ENCODE assay signal across 20 cellular contexts in the genomic region with DNA sequence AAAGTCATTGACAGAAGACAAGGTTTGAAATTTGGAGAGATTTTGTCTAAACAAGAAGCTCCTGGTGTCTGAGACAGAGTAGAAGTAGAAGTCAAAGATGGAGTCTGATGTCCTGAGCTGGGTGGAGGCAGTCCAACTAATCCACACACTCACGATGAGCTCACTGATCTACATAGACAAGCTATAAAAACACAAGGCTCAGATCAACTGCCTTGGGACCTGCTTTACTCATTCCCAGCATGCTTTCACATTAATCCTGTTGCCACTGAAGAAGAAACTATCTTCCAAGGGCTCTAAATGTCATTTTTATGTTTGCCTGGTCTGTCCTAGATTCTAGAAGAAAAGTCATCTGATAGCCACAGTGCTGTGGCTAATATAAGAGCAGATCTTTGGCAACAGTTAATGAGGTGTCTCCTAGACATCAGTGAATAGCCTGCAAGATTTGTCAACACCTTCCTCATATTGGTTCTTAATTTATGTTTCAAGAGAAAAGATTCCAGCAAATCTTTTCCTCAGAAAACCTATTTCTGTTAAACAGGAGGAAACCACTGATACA.
DNase-seq lines count a peak whose midpoint lies in the region; ATAC-seq and TF ChIP-seq lines count a peak whose summit lies in the region.
"Had no signal": no experiment of that assay in that cellular context is flagged by ENCODE, and none has a peak within 500 bp of the region (broad histone marks: within the 10 kb centered on the region; RNA-seq: fewer than 3 reads in every experiment).

No MANE protein-coding gene starts in this region.

- H3K36me3 ChIP-seq in BJ (ENCODE audit: control insufficient read depth, insufficient read depth, low read length) (no peaks in the 10 kb centered on the region), fibroblast of lung (ENCODE audit: control insufficient read depth, insufficient read depth, low read length) (no peaks in the 10 kb centered on the region), right lobe of liver (no peaks in the 10 kb centered on the region), adrenal gland (replicated peaks in 1 of 2) (no peaks in the 10 kb centered on the region)
- H3K36me3 ChIP-seq: esophagus squamous epithelium, HAP-1 had no signal

- no peaks in the 10 kb centered on the region for H3K79me2 ChIP-seq in fibroblast of lung (ENCODE audit: control insufficient read depth, insufficient read depth, low read length)

- no peaks in the 10 kb centered on the region for H3K36me3 Mint-ChIP-seq in nephron progenitor cell (ENCODE audit: low read depth)
- no peaks in the 10 kb centered on the region for H3K36me3 Mint-ChIP-seq in progenitor cell of endocrine pancreas (ENCODE audit: insufficient read depth)
- H3K36me3 Mint-ChIP-seq: natural killer cell had no signal

- H2AFZ ChIP-seq in fibroblast of lung (ENCODE audit: low read length) = no peak overlapping the region

- TF ChIP-seq CTCF in BJ (IDR thresholded peaks at IDR 0.05; ENCODE audit: insufficient read depth, low read depth, low read length) (no peak), fibroblast of lung (conservative IDR thresholded peaks at IDR 0.05 in 1 of 2, IDR thresholded peaks at IDR 0.05 in 1 of 2; ENCODE audit: low read depth in 1 of 2, low read length in 2 of 2) (no peak), nephron progenitor cell (IDR thresholded peaks at IDR 0.05) (no peak), progenitor cell of endocrine pancreas (IDR thresholded peaks at IDR 0.05; ENCODE audit: unreplicated experiment) (no peak), right lobe of liver (IDR thresholded peaks at IDR 0.05) (no peak), adrenal gland (IDR thresholded peaks at IDR 0.05) (no peak)

- H3K4me3 ChIP-seq in BJ (ENCODE audit: low read depth, low read length) (no peak overlapping the region), fibroblast of lung (replicated peaks in 1 of 4; ENCODE audit: control extremely low read depth in 1 of 4, insufficient read depth in 1 of 4, low read depth in 3 of 4, low read length in 4 of 4) (no peak overlapping the region), right lobe of liver (no peak overlapping the region), adrenal gland (no peak overlapping the region)
- H3K4me3 ChIP-seq: body of pancreas, dorsolateral prefrontal cortex, esophagus squamous epithelium, HAP-1, testis had no signal

- no peak overlapping the region for H3K9ac ChIP-seq in fibroblast of lung (ENCODE audit: insufficient read depth, low read length)

- H3K9me3 Mint-ChIP-seq in nephron progenitor cell (no peaks in the 10 kb centered on the region), progenitor cell of endocrine pancreas (ENCODE audit: low read depth) (no peaks in the 10 kb centered on the region)

- POLR2A ChIA-PET in BJ (lab: Charles Lee) = interaction anchor here (0.6 kb wide), 1 partner anchor 1839 kb away, joined by 4 read pairs; no protein-coding TSS in a partner anchor

- H3K9me3 ChIP-seq in fibroblast of lung (ENCODE audit: control insufficient read depth, insufficient read depth, low read depth, low read length) = no peaks in the 10 kb centered on the region
- no peaks in the 10 kb centered on the region for H3K9me3 ChIP-seq in right lobe of liver
- no peaks in the 10 kb centered on the region for H3K9me3 ChIP-seq in adrenal gland (replicated peaks in 1 of 3)
- H3K9me3 ChIP-seq: body of pancreas, esophagus squamous epithelium, HAP-1, testis had no signal

- no peaks in the 10 kb centered on the region for H4K20me1 ChIP-seq in fibroblast of lung (ENCODE audit: control insufficient read depth, extremely low read depth, insufficient read depth, low read length)

- TF ChIP-seq POLR2A in right lobe of liver (IDR thresholded peaks at IDR 0.05) = no peak
- no peak for TF ChIP-seq POLR2A in adrenal gland (IDR thresholded peaks at IDR 0.05)

- no peak overlapping the region for H3K4me2 ChIP-seq in fibroblast of lung (ENCODE audit: extremely low read depth, insufficient read depth, low read length)

- H3K27me3 ChIP-seq in BJ (ENCODE audit: control insufficient read depth, insufficient read depth, low read length) = no peaks in the 10 kb centered on the region
- H3K27me3 ChIP-seq in fibroblast of lung (ENCODE audit: control insufficient read depth, insufficient read depth, low read length) = no peaks in the 10 kb centered on the region
- H3K27me3 ChIP-seq in right lobe of liver = no peaks in the 10 kb centered on the region
- no peaks in the 10 kb centered on the region for H3K27me3 ChIP-seq in adrenal gland
- H3K27me3 ChIP-seq: body of pancreas, dorsolateral prefrontal cortex, esophagus squamous epithelium, testis had no signal

- intact Hi-C loops in right lobe of liver (cut with DNase I) (no loop called here), adrenal gland (cut with DNase I) (no loop called here)

- no peak overlapping the region for H3K27ac ChIP-seq in fibroblast of lung (ENCODE audit: insufficient read depth, low read length)
- no peak overlapping the region for H3K27ac ChIP-seq in right lobe of liver
- no peak overlapping the region for H3K27ac ChIP-seq in adrenal gland
- H3K27ac ChIP-seq: body of pancreas, dorsolateral prefrontal cortex, esophagus squamous epithelium, testis had no signal

- H3K4me3 Mint-ChIP-seq in nephron progenitor cell (no peak overlapping the region), progenitor cell of endocrine pancreas (ENCODE audit: low read depth) (no peak overlapping the region)
- H3K4me3 Mint-ChIP-seq: natural killer cell had no signal

- H3K4me1 Mint-ChIP-seq in nephron progenitor cell (peaks cover 38% of the 10 kb centered on the region), progenitor cell of endocrine pancreas (ENCODE audit: low read depth) (peaks cover 3% of the 10 kb centered on the region)
- H3K4me1 Mint-ChIP-seq: natural killer cell had no signal

- H3K27ac Mint-ChIP-seq in nephron progenitor cell = peak overlapping the region; percentile 60
- no peak overlapping the region for H3K27ac Mint-ChIP-seq in progenitor cell of endocrine pancreas
- H3K27ac Mint-ChIP-seq: natural killer cell had no signal

- CTCF ChIA-PET in BJ (lab: Yijun Ruan, JAX) = interaction anchor here (1.3 kb wide), 1 partner anchor 31 kb away, joined by 4 read pairs; no protein-coding TSS in a partner anchor

- WGBS in right lobe of liver (ENCODE audit: insufficient coverage, low coverage, low lambda C conversion rate, missing lambda C conversion rate) = no CpG with 5 or more reads among the region's 1 CpG
- WGBS in adrenal gland, 4 donors = 21 to 53% (median 40%) methylated on average over 1 of the region's 1 CpG

- H3K4me1 ChIP-seq in fibroblast of lung (ENCODE audit: control insufficient read depth, extremely low read depth, insufficient read depth, low read length) (peaks cover 2% of the 10 kb centered on the region), right lobe of liver (no peaks in the 10 kb centered on the region), adrenal gland (replicated peaks in 1 of 2) (no peaks in the 10 kb centered on the region)
- H3K4me1 ChIP-seq: esophagus squamous epithelium, HAP-1, testis had no signal

- no peak for ATAC-seq in HG02571 (IDR thresholded peaks at IDR 0.05; ENCODE audit: unreplicated experiment)
- no peak for ATAC-seq in right lobe of liver
- ATAC-seq: body of pancreas, natural killer cell had no signal

- DNase-seq in BJ (ENCODE audit: low read depth) (peak; percentile 73), NCI-H82 treated with DMSO at 0.1 percent for 48 hours (lab: John Stamatoyannopoulos, UW; ENCODE audit: unreplicated experiment) (peak; percentile 28), fibroblast of lung (ENCODE audit: low read depth in 2 of 2) (peak; percentile 14 to 54), nephron progenitor cell (no peak), progenitor cell of endocrine pancreas (ENCODE audit: low spot score, unreplicated experiment) (no peak), right lobe of liver (no peak), adrenal gland (no peak)
- DNase-seq: activated CD4-positive, alpha-beta T cell treated with anti-CD3 and anti-CD28 coated beads for 1 hour; body of pancreas; C1 segment of cervical spinal cord; dorsolateral prefrontal cortex; esophagus squamous epithelium; natural killer cell; NCI-H1092 treated with DMSO at 0.1 percent for 48 hours; NCI-H2171 treated with DMSO at 0.1 percent for 48 hours; SHP77 treated with DMSO at 0.1 percent for 48 hours; T-helper 2 cell; testis had no signal

- H3K27me3 Mint-ChIP-seq in nephron progenitor cell (ENCODE audit: low read depth, poor library complexity) = no peaks in the 10 kb centered on the region
- H3K27me3 Mint-ChIP-seq in progenitor cell of endocrine pancreas = no peaks in the 10 kb centered on the region

Comparison
In these comparisons a context has a peak if more than half of its experiments do, and no peak if none do; other contexts are left out.
1. DNase-seq: peak in BJ (single experiment), NCI-H82 treated with DMSO at 0.1 percent for 48 hours (single experiment) and fibroblast of lung (2 of 2); none in nephron progenitor cell (single experiment), progenitor cell of endocrine pancreas (single experiment), right lobe of liver (0 of 3) and adrenal gland (0 of 7).